In genomic region chr16:66551362-66551761, GRCh38 we compare ENCODE assay signal across 8 cellular contexts. TPM values are rescaled to one million over a fixed set of nuclear protein-coding genes. Genes with fewer than 3 reads are reported as not detected.
DNase-seq lines count a peak whose midpoint lies in the region; ATAC-seq and TF ChIP-seq lines count a peak whose summit lies in the region.

No MANE protein-coding gene starts in this region.

- intact Hi-C loops in breast epithelium (cut with DNase I; ENCODE audit: low total_unique reads): no loop called here

- H3K9me3 ChIP-seq in MM.1S (replicated peaks; ENCODE audit: insufficient read depth, low read length) (no peaks in the 10 kb centered on the region), breast epithelium (no peaks in the 10 kb centered on the region), mesenchymal stem cell (ENCODE audit: control insufficient read depth, low read length) (no peaks in the 10 kb centered on the region)

- TF ChIP-seq CTCF in GM12864 (IDR thresholded peaks at IDR 0.05; ENCODE audit: low read depth, low read length, missing control alignments) (peak; percentile 64), MM.1S (IDR thresholded peaks at IDR 0.05; ENCODE audit: low read length) (peak; percentile 43), breast epithelium (IDR thresholded peaks at IDR 0.05) (peak in 2 of 3 donors; percentile 11 to 27)

- H3K14ac ChIP-seq in mesenchymal stem cell (ENCODE audit: low read length in 2 of 2): no peak overlapping the region

- H3K23ac ChIP-seq in mesenchymal stem cell (ENCODE audit: low read length in 2 of 2): no peak overlapping the region

- ATAC-seq in stimulated activated naive CD8-positive, alpha-beta T cell treated with anti-CD3 and anti-CD28 coated beads, Interleukin-15, Interleukin-2, amounts not matched to agents 100 U/mL and 50 U/mL, for 24 hours: peak; percentile 25
- ATAC-seq in HG02852 (IDR thresholded peaks at IDR 0.05; ENCODE audit: unreplicated experiment): no peak

- H3K79me1 ChIP-seq in mesenchymal stem cell (replicated peaks; ENCODE audit: low read length, poor library complexity, severe bottlenecking): peaks cover 41% of the 10 kb centered on the region

- no peak overlapping the region for H2BK120ac ChIP-seq in mesenchymal stem cell (ENCODE audit: low read depth, low read length)

- H3K9me2 ChIP-seq in MM.1S (replicated peaks; ENCODE audit: insufficient read depth, low read length): no peaks in the 10 kb centered on the region

- WGBS in mesenchymal stem cell: 86% methylated on average over 6 of the region's 6 CpGs

- no peak overlapping the region for H3K4ac ChIP-seq in mesenchymal stem cell (ENCODE audit: low read depth in 1 of 2, low read length in 2 of 2)

- DNase-seq in GM12864 (ENCODE audit: low read depth) (peak; percentile 30), MM.1S (peak; percentile 74), T-helper 9 cell (peak; percentile 46), breast epithelium (ENCODE audit: low spot score in 2 of 2) (no peak), mesenchymal stem cell (peak; percentile 41), midbrain (lab: John Stamatoyannopoulos, UW) (no peak)
- DNase-seq in stimulated activated naive CD8-positive, alpha-beta T cell treated with anti-CD3 and anti-CD28 coated beads, Interleukin-15, Interleukin-2, amounts not matched to agents 100 U/mL and 50 U/mL, for 24 hours: peak; percentile 67

- peaks cover 36% of the 10 kb centered on the region for H3F3A ChIP-seq in MM.1S (ENCODE audit: insufficient read depth, low read length)

- no peaks in the 10 kb centered on the region for H3K36me3 ChIP-seq in MM.1S (replicated peaks; ENCODE audit: insufficient read depth, low read length)
- no peaks in the 10 kb centered on the region for H3K36me3 ChIP-seq in breast epithelium
- peaks cover 11 to 21% of the 10 kb centered on the region in 2 experiments for H3K36me3 ChIP-seq in mesenchymal stem cell (ENCODE audit: control insufficient read depth in 1 of 2, insufficient read depth in 2 of 2, low read depth in 1 of 2, low read length in 2 of 2)

- H3K27me3 ChIP-seq in MM.1S (replicated peaks; ENCODE audit: insufficient read depth, low read length) (no peaks in the 10 kb centered on the region), breast epithelium (no peaks in the 10 kb centered on the region), mesenchymal stem cell (ENCODE audit: control insufficient read depth in 1 of 2, insufficient read depth in 1 of 2, low read length in 2 of 2) (no peaks in the 10 kb centered on the region)

- H3K27ac ChIP-seq in MM.1S (ENCODE audit: low read length): peak overlapping the region; percentile 81
- H3K27ac ChIP-seq in breast epithelium: peak overlapping the region; percentile 92 to 95
- no peak overlapping the region for H3K27ac ChIP-seq in mesenchymal stem cell (ENCODE audit: low read length, poor library complexity, severe bottlenecking)

- H4K20me1 ChIP-seq in MM.1S (ENCODE audit: insufficient read depth, low read length): no peaks in the 10 kb centered on the region

- TF ChIP-seq POLR2A in breast epithelium (IDR thresholded peaks at IDR 0.05): no peak

- H2AFZ ChIP-seq in MM.1S (ENCODE audit: low read length): peak overlapping the region; percentile 47
- no peak overlapping the region for H2AFZ ChIP-seq in mesenchymal stem cell (ENCODE audit: low read depth, low read length)

- H3K4me3 ChIP-seq in GM12864 (ENCODE audit: low read depth, low read length) (no peak overlapping the region), MM.1S (ENCODE audit: low read length) (peak overlapping the region; percentile 83), breast epithelium (no peak overlapping the region), mesenchymal stem cell (ENCODE audit: insufficient read depth in 1 of 2, low read depth in 1 of 2, low read length in 2 of 2) (peak overlapping the region in 1 of 2 experiments; percentile 90)

- H3K9ac ChIP-seq in MM.1S (ENCODE audit: low read length): peak overlapping the region; percentile 74
- peak overlapping the region; percentile 93 for H3K9ac ChIP-seq in mesenchymal stem cell (ENCODE audit: low read length)

- peak overlapping the region; percentile 41 for H4K8ac ChIP-seq in mesenchymal stem cell (ENCODE audit: low read length)

- no peak overlapping the region for H4K91ac ChIP-seq in mesenchymal stem cell (ENCODE audit: low read length)

- H3K4me2 ChIP-seq in MM.1S (ENCODE audit: low read depth, low read length): peak overlapping the region; percentile 86
- H3K4me2 ChIP-seq in mesenchymal stem cell (ENCODE audit: low read length, poor library complexity, severe bottlenecking): no peak overlapping the region

- peak overlapping the region; percentile 100 for H2AK5ac ChIP-seq in mesenchymal stem cell (ENCODE audit: low read length, severe bottlenecking)

- H2BK12ac ChIP-seq in mesenchymal stem cell (ENCODE audit: low read length in 2 of 2): peak overlapping the region in 1 of 2 experiments; percentile 0

- H3K18ac ChIP-seq in mesenchymal stem cell (ENCODE audit: low read depth in 1 of 2, low read length in 2 of 2): no peak overlapping the region

- H2BK15ac ChIP-seq in mesenchymal stem cell (ENCODE audit: low read depth, poor library complexity, severe bottlenecking): no peak overlapping the region

- H3K4me1 ChIP-seq in MM.1S (ENCODE audit: low read length) (peaks cover 55% of the 10 kb centered on the region), breast epithelium (no peaks in the 10 kb centered on the region), mesenchymal stem cell (ENCODE audit: control insufficient read depth, insufficient read depth, low read depth, low read length) (peaks cover 36% of the 10 kb centered on the region)

- peaks cover 40% of the 10 kb centered on the region for H3K79me2 ChIP-seq in MM.1S (ENCODE audit: low read length)

- no peak overlapping the region for H2BK5ac ChIP-seq in mesenchymal stem cell (ENCODE audit: low read depth, low read length, poor library complexity, severe bottlenecking)

RNA-seq across cellular contexts. Expression of gene CKLF, which starts 1.0 kb away (rescaled TPM):
- 10 to 100 TPM; 36.6 to 62.6 (median 44.9) TPM for total RNA-seq in breast epithelium
- 47.1 TPM for polyA plus RNA-seq in mesenchymal stem cell (2013, experiment 1 of 2)
- 49.9 TPM for polyA plus RNA-seq in mesenchymal stem cell (2013, experiment 2 of 2)

RNA-seq across cellular contexts. Expression of gene TK2, which starts 1.4 kb away (rescaled TPM):
- total RNA-seq in breast epithelium: 10 to 100 TPM; 33.1 to 98.4 (median 40.4) TPM
- polyA plus RNA-seq in mesenchymal stem cell (2013, experiment 1 of 2): 12.5 TPM
- 12.8 TPM for polyA plus RNA-seq in mesenchymal stem cell (2013, experiment 2 of 2)

RNA-seq across cellular contexts. Expression of gene CMTM1, which starts 14.9 kb away (rescaled TPM):
- total RNA-seq in breast epithelium: 1 to 10 TPM; 1.6 to 2.9 (median 1.9) TPM
- polyA plus RNA-seq in mesenchymal stem cell (2013, experiment 1 of 2): 1.8 TPM
- 1.5 TPM for polyA plus RNA-seq in mesenchymal stem cell (2013, experiment 2 of 2)

RNA-seq across cellular contexts. Expression of gene CMTM2, which starts 27.9 kb away (rescaled TPM):
- total RNA-seq in breast epithelium: not detected
- not detected for polyA plus RNA-seq in mesenchymal stem cell (2013, experiment 1 of 2)
- not detected for polyA plus RNA-seq in mesenchymal stem cell (2013, experiment 2 of 2)

RNA-seq across cellular contexts. Expression of gene CMTM3, which starts 53.1 kb away (rescaled TPM):
- 10 to 100 TPM; 19.5 to 54.9 (median 25.2) TPM for total RNA-seq in breast epithelium
- 115 TPM for polyA plus RNA-seq in mesenchymal stem cell (2013, experiment 1 of 2)
- 117 TPM for polyA plus RNA-seq in mesenchymal stem cell (2013, experiment 2 of 2)

Comparison
In these comparisons a context has a peak if more than half of its experiments do, and no peak if none do; other contexts are left out.
1. DNase-seq: peak in GM12864 (single experiment), MM.1S (single experiment), T-helper 9 cell (single experiment), mesenchymal stem cell (single experiment) and stimulated activated naive CD8-positive, alpha-beta T cell treated with anti-CD3 and anti-CD28 coated beads, Interleukin-15, Interleukin-2, amounts not matched to agents 100 U/mL and 50 U/mL, for 24 hours (single experiment); none in breast epithelium (0 of 2) and midbrain (single experiment).
2. Peak in every context shown above with its lines, with median percentiles within 50 percentile points of each other: CTCF ChIP-seq.